ENCODE assay signal across 18 cellular contexts in the genomic region with DNA sequence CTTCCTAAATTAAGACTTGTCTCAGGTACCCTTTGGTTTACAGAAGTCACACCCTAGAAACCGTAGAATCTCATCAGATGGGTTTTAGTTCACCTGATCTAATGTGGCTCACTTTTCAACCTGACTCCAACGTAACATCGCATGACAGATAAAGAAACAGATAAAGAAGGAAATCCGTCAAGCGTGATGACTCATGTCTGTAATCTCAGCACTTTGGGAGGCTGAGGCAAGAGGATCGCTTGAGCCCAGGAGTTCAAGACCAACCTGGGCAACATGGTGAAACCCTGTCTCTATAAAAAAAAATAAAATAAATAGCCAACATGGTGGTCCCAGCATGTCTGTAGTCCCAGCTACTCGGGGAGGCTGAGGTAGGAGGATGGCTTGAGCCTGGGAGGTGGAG.
"Had no signal": no experiment of that assay in that cellular context is flagged by ENCODE, and none has a peak within 500 bp of the region (broad histone marks: within the 10 kb centered on the region; RNA-seq: fewer than 3 reads in every experiment).

No MANE protein-coding gene starts in this region.

- H3K36me3 Mint-ChIP-seq: stimulated activated memory B cell treated with anti-CD40 and anti-IgM and Interleukin-4, amounts not matched to agents 10 μg/mL and 1 μg/mL and 100 μg/mL, for 72 hours; T-cell had no signal

- H3K27me3 ChIP-seq: right lobe of liver, upper lobe of right lung had no signal

- H3K4me1 ChIP-seq: foreskin keratinocyte, right lobe of liver had no signal

- ATAC-seq: foreskin keratinocyte; right lobe of liver; stimulated activated memory B cell treated with anti-CD40 and anti-IgM and Interleukin-4, amounts not matched to agents 10 μg/mL and 1 μg/mL and 100 μg/mL, for 72 hours; upper lobe of right lung had no signal

- H3K36me3 ChIP-seq: right lobe of liver, upper lobe of right lung, WERI-Rb-1 had no signal

- H3K27ac Mint-ChIP-seq: activated T-helper 1 cell treated with anti-CD3 and anti-CD28 coated beads, Interleukin-12 subunit alpha, Interleukin-12 subunit beta, Interleukin-2, Interleukin-4 antibody, amounts not matched to agents 30 ng/mL and 10 ng/mL and 1 ng/mL, durations not matched to agents 14 hours and 24 hours and 36 hours; stimulated activated memory B cell treated with anti-CD40 and anti-IgM and Interleukin-4, amounts not matched to agents 10 μg/mL and 1 μg/mL and 100 μg/mL, for 72 hours; T-cell had no signal

- H3K4me3 ChIP-seq: lung, right lobe of liver, skin epidermis, upper lobe of right lung had no signal

- H3K9me3 Mint-ChIP-seq: activated T-helper 1 cell treated with anti-CD3 and anti-CD28 coated beads, Interleukin-12 subunit alpha, Interleukin-12 subunit beta, Interleukin-2, Interleukin-4 antibody, amounts not matched to agents 30 ng/mL and 10 ng/mL and 1 ng/mL, durations not matched to agents 14 hours and 24 hours and 36 hours; stimulated activated memory B cell treated with anti-CD40 and anti-IgM and Interleukin-4, amounts not matched to agents 10 μg/mL and 1 μg/mL and 100 μg/mL, for 72 hours had no signal

- DNase-seq: activated CD4-positive, CD25-positive, alpha-beta regulatory T cell treated with anti-CD3 and anti-CD28 coated beads, Interleukin-2, amount 50 U/mL, for 72 hours; amygdala; dermis blood vessel endothelial cell; effector memory CD4-positive, alpha-beta T cell; foreskin keratinocyte; kidney; naive B cell; occipital lobe; posterior cingulate gyrus; right lobe of liver; stimulated activated CD4-positive, alpha-beta T cell treated with anti-CD3 and anti-CD28 coated beads, Interleukin-2, amount 100 ng/mL, for 24 hours; T-cell; upper lobe of right lung; WERI-Rb-1 had no signal

- H3K4me3 Mint-ChIP-seq: activated T-helper 1 cell treated with anti-CD3 and anti-CD28 coated beads, Interleukin-12 subunit alpha, Interleukin-12 subunit beta, Interleukin-2, Interleukin-4 antibody, amounts not matched to agents 30 ng/mL and 10 ng/mL and 1 ng/mL, durations not matched to agents 14 hours and 24 hours and 36 hours; naive B cell; stimulated activated memory B cell treated with anti-CD40 and anti-IgM and Interleukin-4, amounts not matched to agents 10 μg/mL and 1 μg/mL and 100 μg/mL, for 72 hours; T-cell had no signal

- H3K9me3 ChIP-seq: right lobe of liver, upper lobe of right lung had no signal

- H3K27ac ChIP-seq: foreskin keratinocyte, right lobe of liver, skin epidermis, upper lobe of right lung, WERI-Rb-1 had no signal
